In the genomic region with DNA sequence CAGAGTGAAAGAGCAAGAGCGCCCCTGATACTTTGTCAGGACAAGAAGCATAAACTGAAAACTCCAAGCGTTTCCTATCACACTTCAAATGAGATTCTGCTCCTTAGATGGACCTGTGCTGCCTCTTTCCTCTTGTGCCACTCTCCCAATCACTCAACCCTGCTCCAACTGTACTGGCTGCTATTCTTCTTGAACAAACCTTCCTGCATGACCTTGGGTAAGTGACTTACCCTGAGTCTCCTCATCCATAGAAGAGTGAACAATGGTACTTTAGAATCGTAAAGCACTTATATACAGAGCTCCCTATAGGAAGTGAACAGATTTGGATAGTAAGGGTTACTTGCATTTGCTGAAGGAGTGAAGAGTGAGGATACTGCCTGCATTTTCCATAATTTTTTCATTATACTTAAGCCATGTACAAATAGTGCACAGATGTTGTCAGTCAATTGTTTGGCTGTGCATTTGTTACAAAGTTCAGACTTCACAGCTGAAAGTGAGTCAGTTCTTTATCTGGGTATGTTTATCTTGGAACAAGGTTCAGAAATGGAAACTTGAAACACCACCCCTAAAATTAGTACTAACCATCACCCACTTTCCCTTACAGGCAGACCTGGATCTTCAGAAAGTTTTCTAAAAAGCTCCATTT, we compare ENCODE assay signal across 1 cellular context.
TF ChIP-seq lines count a peak whose summit lies in the region.

No MANE protein-coding gene starts in this region.

TF ChIP-seq in HepG2, 621 proteins besides CTCF, POLR2A, EP300 and RAD21 (continued from another document):
- TF ChIP-seq ZBTB49 (CRISPR knock-in tag; IDR thresholded peaks at IDR 0.05; ENCODE audit: borderline replicate concordance) (no peak), JARID2 (CRISPR knock-in tag; IDR thresholded peaks at IDR 0.05; ENCODE audit: insufficient replicate concordance) (no peak), NFE2 (CRISPR knock-in tag; IDR thresholded peaks at IDR 0.05) (no peak), NPAS2 (CRISPR knock-in tag; IDR thresholded peaks at IDR 0.05; ENCODE audit: borderline replicate concordance) (no peak), ZBTB42 (CRISPR knock-in tag; IDR thresholded peaks at IDR 0.05) (peak; percentile 82; the same call in 1 of the 2 replicates), ZNF224 (CRISPR knock-in tag; IDR thresholded peaks at IDR 0.05) (no peak), STAT5B (CRISPR knock-in tag; IDR thresholded peaks at IDR 0.05) (no peak), ZNF549 (CRISPR knock-in tag; IDR thresholded peaks at IDR 0.05) (no peak), ZFP37 (CRISPR knock-in tag; IDR thresholded peaks at IDR 0.05; ENCODE audit: borderline replicate concordance) (no peak), KMT2A (CRISPR knock-in tag; IDR thresholded peaks at IDR 0.05) (no peak), POLR2AphosphoS2 (IDR thresholded peaks at IDR 0.05; ENCODE audit: low read depth, low read length) (peak; percentile 65; the same call in 1 of the 2 replicates), RFXANK (CRISPR knock-in tag; IDR thresholded peaks at IDR 0.05) (no peak), KLF9 (CRISPR knock-in tag; IDR thresholded peaks at IDR 0.05; ENCODE audit: low read depth) (no peak), ZNF574 (CRISPR knock-in tag; IDR thresholded peaks at IDR 0.05) (0 out of 2 replicates have a peak, but pooled peaks have one; percentile 21), RFX3 (CRISPR knock-in tag; IDR thresholded peaks at IDR 0.05) (no peak), NFIB (CRISPR knock-in tag; IDR thresholded peaks at IDR 0.05; ENCODE audit: borderline replicate concordance) (no peak), ZNF589 (CRISPR knock-in tag; conservative IDR thresholded peaks at IDR 0.05) (no peak), ARNT (IDR thresholded peaks at IDR 0.05) (no peak), ZNF768 (CRISPR knock-in tag; IDR thresholded peaks at IDR 0.05) (no peak), ZBTB38 (CRISPR knock-in tag; IDR thresholded peaks at IDR 0.05) (no peak), SUZ12 (IDR thresholded peaks at IDR 0.05; ENCODE audit: low read depth, low read length) (no peak), TBP (CRISPR knock-in tag; IDR thresholded peaks at IDR 0.05) (no peak)
- TF ChIP-seq, protein P1, sequence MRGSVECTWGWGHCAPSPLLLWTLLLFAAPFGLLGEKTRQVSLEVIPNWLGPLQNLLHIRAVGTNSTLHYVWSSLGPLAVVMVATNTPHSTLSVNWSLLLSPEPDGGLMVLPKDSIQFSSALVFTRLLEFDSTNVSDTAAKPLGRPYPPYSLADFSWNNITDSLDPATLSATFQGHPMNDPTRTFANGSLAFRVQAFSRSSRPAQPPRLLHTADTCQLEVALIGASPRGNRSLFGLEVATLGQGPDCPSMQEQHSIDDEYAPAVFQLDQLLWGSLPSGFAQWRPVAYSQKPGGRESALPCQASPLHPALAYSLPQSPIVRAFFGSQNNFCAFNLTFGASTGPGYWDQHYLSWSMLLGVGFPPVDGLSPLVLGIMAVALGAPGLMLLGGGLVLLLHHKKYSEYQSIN (CRISPR knock-in tag; IDR thresholded peaks at IDR 0.05; ENCODE audit: borderline replicate concordance): no peak
